10 cellular contexts compared by ENCODE assay signal in genomic region chr3:171192176-171192854, GRCh38.
DNase-seq lines count a peak whose midpoint lies in the region; ATAC-seq and TF ChIP-seq lines count a peak whose summit lies in the region.
"Had no signal": no experiment of that assay in that cellular context is flagged by ENCODE, and none has a peak within 500 bp of the region (broad histone marks: within the 10 kb centered on the region; RNA-seq: fewer than 3 reads in every experiment).

No MANE protein-coding gene starts in this region.

- ATAC-seq in RWPE2 (ENCODE audit: low read depth) (peak; percentile 95), GM19023 (IDR thresholded peaks at IDR 0.05; ENCODE audit: unreplicated experiment) (no peak)

- no peaks in the 10 kb centered on the region for H3K79me2 ChIP-seq in fibroblast of lung (ENCODE audit: control insufficient read depth, insufficient read depth, low read length)

- H3K9me3 ChIP-seq in AG04450 (ENCODE audit: control insufficient read depth, insufficient read depth, low read length) = no peaks in the 10 kb centered on the region
- H3K9me3 ChIP-seq in RWPE2 (ENCODE audit: severe bottlenecking) = no peaks in the 10 kb centered on the region
- H3K9me3 ChIP-seq in fibroblast of lung (ENCODE audit: control insufficient read depth, insufficient read depth, low read depth, low read length) = no peaks in the 10 kb centered on the region

- H3K4me2 ChIP-seq in fibroblast of lung (ENCODE audit: extremely low read depth, insufficient read depth, low read length) = no peak overlapping the region

- H3K36me3 ChIP-seq in RWPE2 (ENCODE audit: low read depth) (no peaks in the 10 kb centered on the region), fibroblast of lung (ENCODE audit: control insufficient read depth, insufficient read depth, low read length) (no peaks in the 10 kb centered on the region)

- no peak overlapping the region for H3K9ac ChIP-seq in fibroblast of lung (ENCODE audit: insufficient read depth, low read length)

- POLR2A ChIA-PET in AG04450 (lab: Yijun Ruan, JAX) = no interaction called here

- TF ChIP-seq CTCF in AG04450 (IDR thresholded peaks at IDR 0.05; ENCODE audit: low read depth, low read length) (no peak), RWPE2 (IDR thresholded peaks at IDR 0.05; ENCODE audit: poor library complexity, severe bottlenecking) (no peak), fibroblast of lung (conservative IDR thresholded peaks at IDR 0.05 in 1 of 2, IDR thresholded peaks at IDR 0.05 in 1 of 2; ENCODE audit: low read depth in 1 of 2, low read length in 2 of 2) (no peak)

- no peak overlapping the region for H2AFZ ChIP-seq in fibroblast of lung (ENCODE audit: low read length)

- no peaks in the 10 kb centered on the region for H3K27me3 ChIP-seq in AG04450 (ENCODE audit: control insufficient read depth, insufficient read depth, low read length)
- no peaks in the 10 kb centered on the region for H3K27me3 ChIP-seq in RWPE2 (ENCODE audit: insufficient read depth, poor library complexity, severe bottlenecking)
- H3K27me3 ChIP-seq in fibroblast of lung (ENCODE audit: control insufficient read depth, insufficient read depth, low read length) = no peaks in the 10 kb centered on the region

- DNase-seq in AG04450 (ENCODE audit: low read depth, low spot score) (peak; percentile 67), H4 (ENCODE audit: low spot score) (peak; percentile 82), RWPE2 (ENCODE audit: low spot score) (peak; percentile 70), fibroblast of lung (ENCODE audit: low read depth in 2 of 2) (peak; percentile 85 to 99), pons (ENCODE audit: low spot score) (no peak), GM19238 (ENCODE audit: insufficient read length, low spot score) (no peak), hypothalamus (lab: John Stamatoyannopoulos, UW) (no peak)
- DNase-seq: GDM1 had no signal

- CTCF ChIA-PET in AG04450 (lab: Charles Lee) = no interaction called here

- H3K4me3 ChIP-seq in AG04450 (ENCODE audit: low read depth, low read length) (no peak overlapping the region), RWPE2 (ENCODE audit: severe bottlenecking) (no peak overlapping the region), fibroblast of lung (replicated peaks in 1 of 4; ENCODE audit: control extremely low read depth in 1 of 4, insufficient read depth in 1 of 4, low read depth in 3 of 4, low read length in 4 of 4) (no peak overlapping the region)
- H3K4me3 ChIP-seq: SK-N-MC had no signal

- H3K4me1 ChIP-seq in RWPE2 (ENCODE audit: insufficient read depth, poor library complexity, severe bottlenecking) (peaks cover 27% of the 10 kb centered on the region), fibroblast of lung (ENCODE audit: control insufficient read depth, extremely low read depth, insufficient read depth, low read length) (peaks cover 4% of the 10 kb centered on the region)

- H3K27ac ChIP-seq in AG04450 (ENCODE audit: low read depth, low read length) = no peak overlapping the region
- peak overlapping the region; percentile 54 for H3K27ac ChIP-seq in RWPE2 (ENCODE audit: poor library complexity, severe bottlenecking)
- no peak overlapping the region for H3K27ac ChIP-seq in fibroblast of lung (ENCODE audit: insufficient read depth, low read length)
- H3K27ac ChIP-seq: SK-N-MC had no signal

- H4K20me1 ChIP-seq in fibroblast of lung (ENCODE audit: control insufficient read depth, extremely low read depth, insufficient read depth, low read length) = no peaks in the 10 kb centered on the region

Comparison
In these comparisons a context has a peak if more than half of its experiments do, and no peak if none do; other contexts are left out.
1. DNase-seq: peak in AG04450 (single experiment), H4 (single experiment), RWPE2 (single experiment) and fibroblast of lung (2 of 2); none in pons (single experiment), GM19238 (single experiment) and hypothalamus (0 of 51).